In the genomic region with DNA sequence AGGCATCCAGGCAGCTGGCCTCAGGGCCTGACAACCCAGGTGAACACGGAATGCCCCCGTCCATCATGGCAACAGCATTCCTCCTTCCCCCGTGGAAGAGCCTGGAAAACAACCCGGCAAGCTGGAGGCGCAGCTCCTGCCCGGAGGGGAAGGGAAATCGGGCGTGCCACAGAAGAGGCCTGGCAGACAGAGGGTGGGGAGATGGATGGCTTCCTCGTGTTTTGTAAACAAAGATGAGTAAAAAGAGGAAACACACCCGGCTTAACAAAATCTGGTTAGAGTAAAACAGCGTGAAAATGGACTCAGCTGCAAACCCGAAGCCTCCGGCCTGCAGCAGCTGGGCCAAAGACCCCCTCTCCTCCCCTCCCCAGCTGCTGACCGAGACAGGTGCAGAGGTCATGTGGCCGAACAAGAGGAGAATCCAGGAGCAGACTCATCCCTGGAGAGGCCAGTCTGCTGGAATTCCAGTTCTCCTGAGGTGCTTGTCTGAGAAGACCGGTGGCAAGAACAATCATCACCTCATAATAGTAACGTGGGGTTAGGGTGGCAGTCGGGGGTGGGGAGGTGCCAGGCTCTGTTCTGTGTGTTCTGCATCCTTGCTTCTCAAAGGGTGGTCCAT, we compare ENCODE assay signal across 9 cellular contexts. TPM values are rescaled to one million over a fixed set of nuclear protein-coding genes. Genes with fewer than 3 reads are reported as not detected.
DNase-seq lines count a peak whose midpoint lies in the region; ATAC-seq, FAIRE-seq and TF ChIP-seq lines count a peak whose summit lies in the region.
"Had no signal": no experiment of that assay in that cellular context is flagged by ENCODE, and none has a peak within 500 bp of the region (broad histone marks: within the 10 kb centered on the region; RNA-seq: fewer than 3 reads in every experiment).

No MANE protein-coding gene starts in this region.

- H3K9me3 Mint-ChIP-seq in endothelial cell (ENCODE audit: unreplicated experiment): no peaks in the 10 kb centered on the region
- H3K9me3 Mint-ChIP-seq in natural killer cell treated with Interleukin-12 subunit alpha and Interleukin-12 subunit beta and Interleukin-15 and Interleukin-18, amount 100 ng/mL, for 72 hours: no peaks in the 10 kb centered on the region

- peaks cover 52% of the 10 kb centered on the region for H3K36me3 Mint-ChIP-seq in endothelial cell (ENCODE audit: low read depth, unreplicated experiment)
- no peaks in the 10 kb centered on the region for H3K36me3 Mint-ChIP-seq in natural killer cell treated with Interleukin-12 subunit alpha and Interleukin-12 subunit beta and Interleukin-15 and Interleukin-18, amount 100 ng/mL, for 72 hours

- DNase-seq in COR-L47 (lab: John Stamatoyannopoulos, UW) (peak; percentile 63), MV-4-11 (lab: John Stamatoyannopoulos, UW) (peak; percentile 53), endothelial cell (ENCODE audit: low spot score) (no peak), pancreas (no peak), iPS-NIHi7 (ENCODE audit: extremely low spot score) (no peak), NCI-H2196 treated with DMSO at 0.1 percent for 48 hours (lab: John Stamatoyannopoulos, UW; ENCODE audit: unreplicated experiment) (no peak)
- no peak for DNase-seq in activated CD8-positive, alpha-beta memory T cell treated with anti-CD3 and anti-CD28 coated beads, Interleukin-2, amount 50 U/mL, for 48 hours
- DNase-seq in natural killer cell treated with Interleukin-12 subunit alpha and Interleukin-12 subunit beta and Interleukin-15 and Interleukin-18, amount 100 ng/mL, for 72 hours (ENCODE audit: low spot score): no peak
- DNase-seq: stimulated activated CD4-positive, alpha-beta T cell treated with anti-CD3 and anti-CD28 coated beads, Interleukin-4, amount 100 ng/mL, for 4 hours had no signal

- peaks cover 7% of the 10 kb centered on the region for H3K27me3 Mint-ChIP-seq in endothelial cell (ENCODE audit: unreplicated experiment)
- no peaks in the 10 kb centered on the region for H3K27me3 Mint-ChIP-seq in natural killer cell treated with Interleukin-12 subunit alpha and Interleukin-12 subunit beta and Interleukin-15 and Interleukin-18, amount 100 ng/mL, for 72 hours

- no peaks in the 10 kb centered on the region for H3K27me3 ChIP-seq in pancreas

- no peak for TF ChIP-seq CTCF in endothelial cell (IDR thresholded peaks at IDR 0.05; ENCODE audit: unreplicated experiment)
- TF ChIP-seq CTCF in pancreas (IDR thresholded peaks at IDR 0.05): no peak

- WGBS in pancreas, 2 donors: 66 to 77% methylated on average over 18 of the region's 18 CpGs

- H3K27ac ChIP-seq in pancreas: peak overlapping the region in 3 of 4 donors; percentile 48 to 60 (median 49)

- intact Hi-C loops in pancreas (cut with DNase I): no loop called here

- no peak overlapping the region for H3K4me3 Mint-ChIP-seq in endothelial cell (ENCODE audit: unreplicated experiment)
- no peak overlapping the region for H3K4me3 Mint-ChIP-seq in natural killer cell treated with Interleukin-12 subunit alpha and Interleukin-12 subunit beta and Interleukin-15 and Interleukin-18, amount 100 ng/mL, for 72 hours

- no peak for FAIRE-seq in pancreas (lab: Jason Lieb, UNC)

- H3K4me3 ChIP-seq in pancreas: no peak overlapping the region

- ATAC-seq in pancreas: no peak
- ATAC-seq in natural killer cell treated with Interleukin-12 subunit alpha and Interleukin-12 subunit beta and Interleukin-15 and Interleukin-18, amount 100 ng/mL, for 72 hours: no peak

- no peaks in the 10 kb centered on the region for H3K9me3 ChIP-seq in pancreas

- no peaks in the 10 kb centered on the region for H3K36me3 ChIP-seq in pancreas

- peaks cover 48 to 71% (median 55%) of the 10 kb centered on the region in 3 donors for H3K4me1 ChIP-seq in pancreas

- peaks cover 88% of the 10 kb centered on the region for H3K4me1 Mint-ChIP-seq in endothelial cell (ENCODE audit: unreplicated experiment)
- H3K4me1 Mint-ChIP-seq in natural killer cell treated with Interleukin-12 subunit alpha and Interleukin-12 subunit beta and Interleukin-15 and Interleukin-18, amount 100 ng/mL, for 72 hours (ENCODE audit: low read depth in 2 of 2): peaks cover under 1% of the 10 kb centered on the region in 2 donors

- H3K27ac Mint-ChIP-seq in endothelial cell (ENCODE audit: unreplicated experiment): peak overlapping the region; percentile 48
- H3K27ac Mint-ChIP-seq in natural killer cell treated with Interleukin-12 subunit alpha and Interleukin-12 subunit beta and Interleukin-15 and Interleukin-18, amount 100 ng/mL, for 72 hours: no peak overlapping the region

RNA-seq across cellular contexts. Expression of a gene that starts 15.3 kb away (rescaled TPM):
- 153 TPM for total RNA-seq in endothelial cell (ENCODE audit: unreplicated experiment)
- total RNA-seq in pancreas: 10 to 100 TPM in 3 of 6 donors, 1 to 10 TPM in 3; 4.1 to 25.9 (median 8.5) TPM
- polyA plus RNA-seq in pancreas: 1 to 10 TPM; 4.3 to 4.8 TPM
- total RNA-seq in natural killer cell treated with Interleukin-12 subunit alpha and Interleukin-12 subunit beta and Interleukin-15 and Interleukin-18, amount 100 ng/mL, for 72 hours: 1 to 10 TPM; 1.8 to 4.6 TPM

RNA-seq across cellular contexts. Expression of a gene that starts 54.4 kb away (rescaled TPM):
- total RNA-seq in endothelial cell (ENCODE audit: unreplicated experiment) (235 TPM), pancreas (10 to 100 TPM; 42.7 to 78.6 (median 53.1) TPM)
- polyA plus RNA-seq in pancreas: 100 to 1,000 TPM; 155 to 198 TPM
- total RNA-seq in natural killer cell treated with Interleukin-12 subunit alpha and Interleukin-12 subunit beta and Interleukin-15 and Interleukin-18, amount 100 ng/mL, for 72 hours: 100 to 1,000 TPM in 1 of 2 donors, 10 to 100 TPM in 1; 92.6 to 137 TPM

Comparison
In these comparisons a context has a peak if more than half of its experiments do, and no peak if none do; other contexts are left out.
1. DNase-seq: peak in COR-L47 (single experiment) and MV-4-11 (single experiment); none in endothelial cell (single experiment), pancreas (0 of 6), activated CD8-positive, alpha-beta memory T cell treated with anti-CD3 and anti-CD28 coated beads, Interleukin-2, amount 50 U/mL, for 48 hours (single experiment), iPS-NIHi7 (single experiment), NCI-H2196 treated with DMSO at 0.1 percent for 48 hours (single experiment) and natural killer cell treated with Interleukin-12 subunit alpha and Interleukin-12 subunit beta and Interleukin-15 and Interleukin-18, amount 100 ng/mL, for 72 hours (single experiment).